In genomic region chr12:49347307-49348237, GRCh38 we compare ENCODE assay signal across 8 cellular contexts.
DNase-seq lines count a peak whose midpoint lies in the region; ATAC-seq lines count a peak whose summit lies in the region.

No MANE protein-coding gene starts in this region.

- no peaks in the 10 kb centered on the region for H3K27me3 ChIP-seq in endocrine pancreas (ENCODE audit: control insufficient read depth, insufficient read depth, low read length)

- DNase-seq in DMS53 (lab: John Stamatoyannopoulos, UW) (peak; percentile 83), NCI-H69 (lab: John Stamatoyannopoulos, UW) (peak; percentile 95), midbrain (lab: John Stamatoyannopoulos, UW) (peak; percentile 94)
- DNase-seq in activated CD8-positive, alpha-beta memory T cell treated with anti-CD3 and anti-CD28 coated beads, Interleukin-2, amount 50 U/mL, for 1 hour (ENCODE audit: extremely low read depth), result peak; percentile 33
- peak; percentile 70 for DNase-seq in stimulated activated CD8-positive, alpha-beta memory T cell treated with anti-CD3 and anti-CD28 coated beads, Interleukin-15, amount 100 ng/mL, for 24 hours (ENCODE audit: low read depth)

- no peaks in the 10 kb centered on the region for H3K4me1 ChIP-seq in endocrine pancreas (ENCODE audit: control insufficient read depth, insufficient read depth, low read length)

- H3K4me3 ChIP-seq in endocrine pancreas (ENCODE audit: control insufficient read depth, insufficient read depth, low read length), result peak overlapping the region; percentile 19

- ATAC-seq in HG02763 (IDR thresholded peaks at IDR 0.05; ENCODE audit: unreplicated experiment) (peak; percentile 33), GM21447 (IDR thresholded peaks at IDR 0.05; ENCODE audit: unreplicated experiment) (no peak)

- no peaks in the 10 kb centered on the region for H3K36me3 ChIP-seq in endocrine pancreas (ENCODE audit: control insufficient read depth, insufficient read depth, low read length)

- no peaks in the 10 kb centered on the region for H3K9me3 ChIP-seq in endocrine pancreas (ENCODE audit: control insufficient read depth, low read length)

- peak overlapping the region; percentile 19 for H3K9ac ChIP-seq in endocrine pancreas (ENCODE audit: control insufficient read depth, insufficient read depth, low read length)

Comparison
In these comparisons a context has a peak if more than half of its experiments do, and no peak if none do; other contexts are left out.
1. DNase-seq: peak in every context shown above with its lines; median percentile 95 in NCI-H69; 94 in midbrain; 83 in DMS53; 70 in stimulated activated CD8-positive, alpha-beta memory T cell treated with anti-CD3 and anti-CD28 coated beads, Interleukin-15, amount 100 ng/mL, for 24 hours; 33 in activated CD8-positive, alpha-beta memory T cell treated with anti-CD3 and anti-CD28 coated beads, Interleukin-2, amount 50 U/mL, for 1 hour.